In genomic region chr7:119879837-119880236, GRCh38 we compare ENCODE assay signal across 4 cellular contexts.
"Had no signal": no experiment of that assay in that cellular context is flagged by ENCODE, and none has a peak within 500 bp of the region (broad histone marks: within the 10 kb centered on the region; RNA-seq: fewer than 3 reads in every experiment).

No MANE protein-coding gene starts in this region.

- DNase-seq: H9, HCEC 1CT, KG1 had no signal

- H3K4me2 ChIP-seq: GM23338 had no signal

- H3K4me3 ChIP-seq: GM23338 had no signal
